ENCODE assay signal across 1 cellular context in the genomic region with DNA sequence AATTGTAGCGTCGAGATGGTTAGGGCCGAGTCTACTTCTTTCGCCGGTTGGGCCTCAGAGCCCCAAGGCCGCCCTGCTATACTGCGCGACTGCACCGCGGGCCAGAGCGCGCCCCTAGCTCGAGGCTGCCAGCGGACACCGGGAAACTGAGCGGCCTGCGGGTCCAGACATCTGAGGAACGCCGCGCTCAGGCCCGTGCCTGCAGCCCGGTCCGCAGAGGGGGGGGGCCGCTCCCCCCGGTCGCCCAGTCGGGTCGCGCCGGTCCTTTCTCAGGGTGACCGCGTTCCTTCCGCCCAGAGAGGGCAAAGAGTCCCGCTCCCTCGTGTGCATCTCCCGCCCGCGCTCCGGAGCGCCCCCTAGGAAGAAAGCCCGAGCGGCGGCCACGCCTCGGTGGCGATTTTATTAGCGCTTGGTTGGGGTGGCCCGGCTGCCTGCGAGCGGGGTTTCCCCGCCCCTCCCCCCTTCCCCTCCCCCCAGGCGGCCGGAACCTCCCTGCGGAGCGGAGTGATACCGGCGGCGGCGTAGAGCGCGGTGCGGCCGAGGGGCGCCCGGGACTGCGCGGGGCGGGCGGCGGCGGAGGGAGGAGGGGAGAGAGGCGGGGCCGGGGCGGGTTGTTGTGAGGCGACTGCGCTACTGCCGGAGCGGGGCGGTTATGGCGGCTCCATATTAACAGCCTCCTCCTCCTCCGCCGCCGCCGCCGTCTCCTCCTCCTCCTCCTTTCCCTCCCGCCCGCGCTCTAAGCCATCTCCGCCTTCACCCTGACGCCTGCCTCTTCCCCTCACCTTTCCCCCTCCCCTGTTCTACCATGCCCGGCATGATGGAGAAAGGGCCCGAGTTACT.
TF ChIP-seq lines count a peak whose summit lies in the region.

A gene (plus strand): TSS at position 611 of the 840 bp plus-strand sequence. CDS start 195 bp downstream, at position 806.

TF ChIP-seq in K562, 482 proteins besides CTCF, POLR2A, EP300 and RAD21 (continued from another document and continues in another):
- TF ChIP-seq BHLHE40 (IDR thresholded peaks at IDR 0.05; ENCODE audit: low read length) = peak; percentile 93
- TF ChIP-seq ZBED1 (IDR thresholded peaks at IDR 0.05) = no peak
- TF ChIP-seq, protein P1, sequence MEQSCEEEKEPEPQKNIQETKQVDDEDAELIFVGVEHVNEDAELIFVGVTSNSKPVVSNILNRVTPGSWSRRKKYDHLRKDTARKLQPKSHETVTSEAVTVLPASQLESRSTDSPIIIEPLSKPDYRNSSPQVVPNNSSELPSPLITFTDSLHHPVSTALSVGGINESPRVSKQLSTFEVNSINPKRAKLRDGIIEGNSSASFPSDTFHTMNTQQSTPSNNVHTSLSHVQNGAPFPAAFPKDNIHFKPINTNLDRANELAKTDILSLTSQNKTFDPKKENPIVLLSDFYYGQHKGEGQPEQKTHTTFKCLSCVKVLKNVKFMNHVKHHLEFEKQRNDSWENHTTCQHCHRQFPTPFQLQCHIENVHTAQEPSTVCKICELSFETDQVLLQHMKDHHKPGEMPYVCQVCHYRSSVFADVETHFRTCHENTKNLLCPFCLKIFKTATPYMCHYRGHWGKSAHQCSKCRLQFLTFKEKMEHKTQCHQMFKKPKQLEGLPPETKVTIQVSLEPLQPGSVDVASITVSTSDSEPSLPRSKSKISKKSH (CRISPR knock-in tag; IDR thresholded peaks at IDR 0.05) = no peak
- TF ChIP-seq ZNF778 (CRISPR knock-in tag; IDR thresholded peaks at IDR 0.05) = no peak
- TF ChIP-seq PML (IDR thresholded peaks at IDR 0.05; ENCODE audit: low read length) = peak; percentile 46
- no peak for TF ChIP-seq ZNF717 (CRISPR knock-in tag; IDR thresholded peaks at IDR 0.05)
- TF ChIP-seq RUNX1 (IDR thresholded peaks at IDR 0.05; ENCODE audit: low read depth) = no peak; the same call in none of the 2 replicates
- TF ChIP-seq SRSF9 (IDR thresholded peaks at IDR 0.05; ENCODE audit: borderline replicate concordance, low read depth, low read length) = no peak
- TF ChIP-seq TOE1 (IDR thresholded peaks at IDR 0.05; ENCODE audit: borderline replicate concordance) = peak; percentile 64; the same call in 1 of the 2 replicates
- TF ChIP-seq TOE1 (CRISPR knock-in tag; IDR thresholded peaks at IDR 0.05; ENCODE audit: borderline replicate concordance, low read depth) = peak; percentile 66; the same call in 1 of the 2 replicates
- TF ChIP-seq HNRNPLL (IDR thresholded peaks at IDR 0.05; ENCODE audit: low read depth, low read length, poor library complexity, severe bottlenecking) = peak; percentile 98
- peak; percentile 38 for TF ChIP-seq NELFE (IDR thresholded peaks at IDR 0.05; ENCODE audit: insufficient read depth, insufficient read length)
- TF ChIP-seq, protein P2, sequence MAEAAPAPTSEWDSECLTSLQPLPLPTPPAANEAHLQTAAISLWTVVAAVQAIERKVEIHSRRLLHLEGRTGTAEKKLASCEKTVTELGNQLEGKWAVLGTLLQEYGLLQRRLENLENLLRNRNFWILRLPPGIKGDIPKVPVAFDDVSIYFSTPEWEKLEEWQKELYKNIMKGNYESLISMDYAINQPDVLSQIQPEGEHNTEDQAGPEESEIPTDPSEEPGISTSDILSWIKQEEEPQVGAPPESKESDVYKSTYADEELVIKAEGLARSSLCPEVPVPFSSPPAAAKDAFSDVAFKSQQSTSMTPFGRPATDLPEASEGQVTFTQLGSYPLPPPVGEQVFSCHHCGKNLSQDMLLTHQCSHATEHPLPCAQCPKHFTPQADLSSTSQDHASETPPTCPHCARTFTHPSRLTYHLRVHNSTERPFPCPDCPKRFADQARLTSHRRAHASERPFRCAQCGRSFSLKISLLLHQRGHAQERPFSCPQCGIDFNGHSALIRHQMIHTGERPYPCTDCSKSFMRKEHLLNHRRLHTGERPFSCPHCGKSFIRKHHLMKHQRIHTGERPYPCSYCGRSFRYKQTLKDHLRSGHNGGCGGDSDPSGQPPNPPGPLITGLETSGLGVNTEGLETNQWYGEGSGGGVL (CRISPR knock-in tag; IDR thresholded peaks at IDR 0.05) = no peak
- TF ChIP-seq, protein P3, sequence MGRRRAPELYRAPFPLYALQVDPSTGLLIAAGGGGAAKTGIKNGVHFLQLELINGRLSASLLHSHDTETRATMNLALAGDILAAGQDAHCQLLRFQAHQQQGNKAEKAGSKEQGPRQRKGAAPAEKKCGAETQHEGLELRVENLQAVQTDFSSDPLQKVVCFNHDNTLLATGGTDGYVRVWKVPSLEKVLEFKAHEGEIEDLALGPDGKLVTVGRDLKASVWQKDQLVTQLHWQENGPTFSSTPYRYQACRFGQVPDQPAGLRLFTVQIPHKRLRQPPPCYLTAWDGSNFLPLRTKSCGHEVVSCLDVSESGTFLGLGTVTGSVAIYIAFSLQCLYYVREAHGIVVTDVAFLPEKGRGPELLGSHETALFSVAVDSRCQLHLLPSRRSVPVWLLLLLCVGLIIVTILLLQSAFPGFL (CRISPR knock-in tag; IDR thresholded peaks at IDR 0.05) = no peak
- peak; percentile 86 for TF ChIP-seq FIP1L1 (IDR thresholded peaks at IDR 0.05; ENCODE audit: low read depth, low read length, poor library complexity, severe bottlenecking)
- TF ChIP-seq BCOR (IDR thresholded peaks at IDR 0.05) = no peak
- TF ChIP-seq, protein P4, sequence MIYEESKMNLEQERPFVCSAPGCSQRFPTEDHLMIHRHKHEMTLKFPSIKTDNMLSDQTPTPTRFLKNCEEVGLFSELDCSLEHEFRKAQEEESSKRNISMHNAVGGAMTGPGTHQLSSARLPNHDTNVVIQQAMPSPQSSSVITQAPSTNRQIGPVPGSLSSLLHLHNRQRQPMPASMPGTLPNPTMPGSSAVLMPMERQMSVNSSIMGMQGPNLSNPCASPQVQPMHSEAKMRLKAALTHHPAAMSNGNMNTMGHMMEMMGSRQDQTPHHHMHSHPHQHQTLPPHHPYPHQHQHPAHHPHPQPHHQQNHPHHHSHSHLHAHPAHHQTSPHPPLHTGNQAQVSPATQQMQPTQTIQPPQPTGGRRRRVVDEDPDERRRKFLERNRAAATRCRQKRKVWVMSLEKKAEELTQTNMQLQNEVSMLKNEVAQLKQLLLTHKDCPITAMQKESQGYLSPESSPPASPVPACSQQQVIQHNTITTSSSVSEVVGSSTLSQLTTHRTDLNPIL (CRISPR knock-in tag; IDR thresholded peaks at IDR 0.05) = no peak
- TF ChIP-seq PCBP1 (IDR thresholded peaks at IDR 0.05; ENCODE audit: low read depth, low read length, poor library complexity, severe bottlenecking) = peak; percentile 100
- no peak for TF ChIP-seq TFAM (CRISPR knock-in tag; conservative IDR thresholded peaks at IDR 0.05)
- TF ChIP-seq ZNF12 (CRISPR knock-in tag; IDR thresholded peaks at IDR 0.05) = no peak
- no peak for TF ChIP-seq CBX2 (IDR thresholded peaks at IDR 0.05; ENCODE audit: insufficient read depth, low read length, poor library complexity, severe bottlenecking)
- TF ChIP-seq RFX5 (IDR thresholded peaks at IDR 0.05; ENCODE audit: low read depth, low read length) = no peak
- TF ChIP-seq HEY1 (CRISPR knock-in tag; IDR thresholded peaks at IDR 0.05; ENCODE audit: borderline replicate concordance) = no peak
- peak; percentile 95 for TF ChIP-seq OTX1 (CRISPR knock-in tag; IDR thresholded peaks at IDR 0.05)
- no peak for TF ChIP-seq SMARCB1 (IDR thresholded peaks at IDR 0.05; ENCODE audit: insufficient read length, low read depth)
- TF ChIP-seq SREBF2 (CRISPR knock-in tag; IDR thresholded peaks at IDR 0.05) = no peak
- TF ChIP-seq, protein P5, sequence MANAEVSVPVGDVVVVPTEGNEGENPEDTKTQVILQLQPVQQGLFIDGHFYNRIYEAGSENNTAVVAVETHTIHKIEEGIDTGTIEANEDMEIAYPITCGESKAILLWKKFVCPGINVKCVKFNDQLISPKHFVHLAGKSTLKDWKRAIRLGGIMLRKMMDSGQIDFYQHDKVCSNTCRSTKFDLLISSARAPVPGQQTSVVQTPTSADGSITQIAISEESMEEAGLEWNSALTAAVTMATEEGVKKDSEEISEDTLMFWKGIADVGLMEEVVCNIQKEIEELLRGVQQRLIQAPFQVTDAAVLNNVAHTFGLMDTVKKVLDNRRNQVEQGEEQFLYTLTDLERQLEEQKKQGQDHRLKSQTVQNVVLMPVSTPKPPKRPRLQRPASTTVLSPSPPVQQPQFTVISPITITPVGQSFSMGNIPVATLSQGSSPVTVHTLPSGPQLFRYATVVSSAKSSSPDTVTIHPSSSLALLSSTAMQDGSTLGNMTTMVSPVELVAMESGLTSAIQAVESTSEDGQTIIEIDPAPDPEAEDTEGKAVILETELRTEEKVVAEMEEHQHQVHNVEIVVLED (CRISPR knock-in tag; IDR thresholded peaks at IDR 0.05) = peak; percentile 88
- TF ChIP-seq DIDO1 (tag; IDR thresholded peaks at IDR 0.05; ENCODE audit: low read depth) = no peak
- no peak for TF ChIP-seq ZFP1 (CRISPR knock-in tag; IDR thresholded peaks at IDR 0.05)
- 0 out of 2 replicates have a peak, but pooled peaks have one; percentile 8 for TF ChIP-seq GABPB2 (CRISPR knock-in tag; conservative IDR thresholded peaks at IDR 0.05)
- TF ChIP-seq, protein P6, sequence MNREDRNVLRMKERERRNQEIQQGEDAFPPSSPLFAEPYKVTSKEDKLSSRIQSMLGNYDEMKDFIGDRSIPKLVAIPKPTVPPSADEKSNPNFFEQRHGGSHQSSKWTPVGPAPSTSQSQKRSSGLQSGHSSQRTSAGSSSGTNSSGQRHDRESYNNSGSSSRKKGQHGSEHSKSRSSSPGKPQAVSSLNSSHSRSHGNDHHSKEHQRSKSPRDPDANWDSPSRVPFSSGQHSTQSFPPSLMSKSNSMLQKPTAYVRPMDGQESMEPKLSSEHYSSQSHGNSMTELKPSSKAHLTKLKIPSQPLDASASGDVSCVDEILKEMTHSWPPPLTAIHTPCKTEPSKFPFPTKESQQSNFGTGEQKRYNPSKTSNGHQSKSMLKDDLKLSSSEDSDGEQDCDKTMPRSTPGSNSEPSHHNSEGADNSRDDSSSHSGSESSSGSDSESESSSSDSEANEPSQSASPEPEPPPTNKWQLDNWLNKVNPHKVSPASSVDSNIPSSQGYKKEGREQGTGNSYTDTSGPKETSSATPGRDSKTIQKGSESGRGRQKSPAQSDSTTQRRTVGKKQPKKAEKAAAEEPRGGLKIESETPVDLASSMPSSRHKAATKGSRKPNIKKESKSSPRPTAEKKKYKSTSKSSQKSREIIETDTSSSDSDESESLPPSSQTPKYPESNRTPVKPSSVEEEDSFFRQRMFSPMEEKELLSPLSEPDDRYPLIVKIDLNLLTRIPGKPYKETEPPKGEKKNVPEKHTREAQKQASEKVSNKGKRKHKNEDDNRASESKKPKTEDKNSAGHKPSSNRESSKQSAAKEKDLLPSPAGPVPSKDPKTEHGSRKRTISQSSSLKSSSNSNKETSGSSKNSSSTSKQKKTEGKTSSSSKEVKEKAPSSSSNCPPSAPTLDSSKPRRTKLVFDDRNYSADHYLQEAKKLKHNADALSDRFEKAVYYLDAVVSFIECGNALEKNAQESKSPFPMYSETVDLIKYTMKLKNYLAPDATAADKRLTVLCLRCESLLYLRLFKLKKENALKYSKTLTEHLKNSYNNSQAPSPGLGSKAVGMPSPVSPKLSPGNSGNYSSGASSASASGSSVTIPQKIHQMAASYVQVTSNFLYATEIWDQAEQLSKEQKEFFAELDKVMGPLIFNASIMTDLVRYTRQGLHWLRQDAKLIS (CRISPR knock-in tag; IDR thresholded peaks at IDR 0.05) = peak; percentile 85; the same call in 1 of the 2 replicates
- TF ChIP-seq MCM7 (IDR thresholded peaks at IDR 0.05) = no peak
- peak; percentile 49 for TF ChIP-seq NFIC (IDR thresholded peaks at IDR 0.05)
- TF ChIP-seq, protein P7, sequence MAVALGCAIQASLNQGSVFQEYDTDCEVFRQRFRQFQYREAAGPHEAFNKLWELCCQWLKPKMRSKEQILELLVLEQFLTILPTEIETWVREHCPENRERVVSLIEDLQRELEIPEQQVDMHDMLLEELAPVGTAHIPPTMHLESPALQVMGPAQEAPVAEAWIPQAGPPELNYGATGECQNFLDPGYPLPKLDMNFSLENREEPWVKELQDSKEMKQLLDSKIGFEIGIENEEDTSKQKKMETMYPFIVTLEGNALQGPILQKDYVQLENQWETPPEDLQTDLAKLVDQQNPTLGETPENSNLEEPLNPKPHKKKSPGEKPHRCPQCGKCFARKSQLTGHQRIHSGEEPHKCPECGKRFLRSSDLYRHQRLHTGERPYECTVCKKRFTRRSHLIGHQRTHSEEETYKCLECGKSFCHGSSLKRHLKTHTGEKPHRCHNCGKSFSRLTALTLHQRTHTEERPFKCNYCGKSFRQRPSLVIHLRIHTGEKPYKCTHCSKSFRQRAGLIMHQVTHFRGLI (CRISPR knock-in tag; IDR thresholded peaks at IDR 0.05) = no peak
- no peak for TF ChIP-seq HDAC6 (IDR thresholded peaks at IDR 0.05; ENCODE audit: low read depth, low read length)
- TF ChIP-seq U2AF1 (optimal IDR thresholded peaks at IDR 0.05; ENCODE audit: low read depth, low read length) = peak; percentile 91
- peak; percentile 52 for TF ChIP-seq DACH1 (IDR thresholded peaks at IDR 0.05; ENCODE audit: partially characterized antibody)
- no peak; the same call in 1 of the 2 replicates for TF ChIP-seq FOXM1 (IDR thresholded peaks at IDR 0.05; ENCODE audit: low read depth)
- peak; percentile 93 for TF ChIP-seq FOXM1 (CRISPR knock-in tag; IDR thresholded peaks at IDR 0.05; ENCODE audit: low read depth)
- 0 out of 2 replicates have a peak, but pooled peaks have one; percentile 10 for TF ChIP-seq LEF1 (IDR thresholded peaks at IDR 0.05)
- no peak for TF ChIP-seq CBX1 (IDR thresholded peaks at IDR 0.05; ENCODE audit: low read depth)
- TF ChIP-seq ZNF431 (CRISPR knock-in tag; IDR thresholded peaks at IDR 0.05) = peak; percentile 17; the same call in 1 of the 2 replicates
- peak; percentile 69 for TF ChIP-seq MTA3 (IDR thresholded peaks at IDR 0.05; ENCODE audit: borderline replicate concordance)
- TF ChIP-seq, protein P8, sequence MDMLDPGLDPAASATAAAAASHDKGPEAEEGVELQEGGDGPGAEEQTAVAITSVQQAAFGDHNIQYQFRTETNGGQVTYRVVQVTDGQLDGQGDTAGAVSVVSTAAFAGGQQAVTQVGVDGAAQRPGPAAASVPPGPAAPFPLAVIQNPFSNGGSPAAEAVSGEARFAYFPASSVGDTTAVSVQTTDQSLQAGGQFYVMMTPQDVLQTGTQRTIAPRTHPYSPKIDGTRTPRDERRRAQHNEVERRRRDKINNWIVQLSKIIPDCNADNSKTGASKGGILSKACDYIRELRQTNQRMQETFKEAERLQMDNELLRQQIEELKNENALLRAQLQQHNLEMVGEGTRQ (CRISPR knock-in tag; IDR thresholded peaks at IDR 0.05) = 0 out of 2 replicates have a peak, but pooled peaks have one; percentile 5
- peak; percentile 65 for TF ChIP-seq TBP (optimal IDR thresholded peaks at IDR 0.05; ENCODE audit: low read depth, low read length)
- TF ChIP-seq ZNF165 (CRISPR knock-in tag; IDR thresholded peaks at IDR 0.05; ENCODE audit: borderline replicate concordance) = no peak
